In genomic region chr5:177510567-177511053, GRCh38 we compare ENCODE assay signal across 11 cellular contexts. TPM values are rescaled to one million over a fixed set of nuclear protein-coding genes. Genes with fewer than 3 reads are reported as not detected.
DNase-seq lines count a peak whose midpoint lies in the region; ATAC-seq and TF ChIP-seq lines count a peak whose summit lies in the region.
"Had no signal": no experiment of that assay in that cellular context is flagged by ENCODE, and none has a peak within 500 bp of the region (broad histone marks: within the 10 kb centered on the region; RNA-seq: fewer than 3 reads in every experiment).

No MANE protein-coding gene starts in this region.

- no peak overlapping the region for H2BK15ac ChIP-seq in neuronal stem cell (ENCODE audit: low read length)

- no peak overlapping the region for H2BK120ac ChIP-seq in neuronal stem cell (ENCODE audit: low read depth, low read length)

- no peak overlapping the region for H2BK12ac ChIP-seq in neuronal stem cell (ENCODE audit: low read length)

- no peak overlapping the region for H3K9ac ChIP-seq in neuronal stem cell (ENCODE audit: low read depth, low read length, poor library complexity)

- H4K91ac ChIP-seq in neuronal stem cell (ENCODE audit: low read depth, low read length, poor library complexity): no peak overlapping the region

- no peak overlapping the region for H2BK5ac ChIP-seq in neuronal stem cell (ENCODE audit: low read length)

- no peak overlapping the region for H3K4ac ChIP-seq in neuronal stem cell (ENCODE audit: low read length)

- ATAC-seq in GM19025 (IDR thresholded peaks at IDR 0.05; ENCODE audit: low read depth, unreplicated experiment) (peak; percentile 18), HG02981 (IDR thresholded peaks at IDR 0.05; ENCODE audit: unreplicated experiment) (peak; percentile 31)

- H3K14ac ChIP-seq in neuronal stem cell (ENCODE audit: low read length): no peak overlapping the region

- DNase-seq in SIG-M5 (lab: John Stamatoyannopoulos, UW): peak; percentile 74
- DNase-seq in activated CD4-positive, CD25-positive, alpha-beta regulatory T cell treated with anti-CD3 and anti-CD28 coated beads, Interleukin-2, amount 50 U/mL, for 72 hours: no peak
- DNase-seq in lower leg skin (ENCODE audit: low spot score in 2 of 2): no peak
- no peak for DNase-seq in SHP77 (lab: John Stamatoyannopoulos, UW)
- DNase-seq in neuronal stem cell (ENCODE audit: low spot score): no peak
- DNase-seq: activated effector memory CD4-positive, alpha-beta T cell treated with anti-CD3 and anti-CD28 coated beads, Interleukin-2, amount 50 U/mL, for 16 hours; islet precursor cell; NCI-H2107 had no signal

- H3K27ac ChIP-seq in skin epidermis (peak overlapping the region in 12 of 21 experiments; percentile 68 to 88 (median 75)), neuronal stem cell (replicated peaks; ENCODE audit: low read length) (no peak overlapping the region)

- no peak overlapping the region for H2AFZ ChIP-seq in neuronal stem cell (ENCODE audit: low read length)

- intact Hi-C loops in lower leg skin (cut with DNase I; ENCODE audit: low total_unique reads): no loop called here

- no peak overlapping the region for H2AK5ac ChIP-seq in neuronal stem cell (ENCODE audit: low read depth, low read length)

- H3K79me1 ChIP-seq in neuronal stem cell (ENCODE audit: low read depth, low read length): peaks cover 13% of the 10 kb centered on the region

- TF ChIP-seq CTCF in lower leg skin (IDR thresholded peaks at IDR 0.05): no peak

- 83 to 84% methylated on average over 15 of the region's 15 CpGs for WGBS in lower leg skin, 2 donors
- WGBS in neuronal stem cell (ENCODE audit: extremely low coverage in 2 of 2, insufficient read length in 2 of 2, insufficient replicate concordance in 1 of 2), 2 donors: no CpG with 5 or more reads among the region's 15 CpGs

- H3K36me3 ChIP-seq in neuronal stem cell (replicated peaks in 1 of 2; ENCODE audit: control insufficient read depth in 2 of 2, insufficient read depth in 2 of 2, low read length in 2 of 2): peaks cover 49 to 58% of the 10 kb centered on the region in 2 donors

- H3K9me3 ChIP-seq in neuronal stem cell (replicated peaks in 1 of 2; ENCODE audit: control insufficient read depth in 2 of 2, insufficient read depth in 1 of 2, low read depth in 1 of 2, low read length in 2 of 2): no peaks in the 10 kb centered on the region

- no peak for TF ChIP-seq POLR2A in lower leg skin (IDR thresholded peaks at IDR 0.05)

- no peak overlapping the region for H3K18ac ChIP-seq in neuronal stem cell (ENCODE audit: low read length)

- no peak overlapping the region for H3K4me2 ChIP-seq in neuronal stem cell (ENCODE audit: insufficient read depth, low read length, poor library complexity, severe bottlenecking)

- H3K4me3 ChIP-seq in skin epidermis (no peak overlapping the region), lower leg skin (ENCODE audit: low read depth, poor library complexity, severe bottlenecking) (no peak overlapping the region), neuronal stem cell (ENCODE audit: low read length in 2 of 2) (no peak overlapping the region)

- H3K27me3 ChIP-seq in neuronal stem cell (ENCODE audit: control insufficient read depth in 3 of 3, insufficient read depth in 3 of 3, low read depth in 1 of 3, low read length in 3 of 3): no peaks in the 10 kb centered on the region

- no peak overlapping the region for H4K8ac ChIP-seq in neuronal stem cell (ENCODE audit: low read depth, low read length)

- peaks cover 2 to 13% of the 10 kb centered on the region in 2 donors for H3K4me1 ChIP-seq in neuronal stem cell (ENCODE audit: control insufficient read depth in 2 of 2, insufficient read depth in 1 of 2, low read depth in 1 of 2, low read length in 2 of 2)

- H3K23ac ChIP-seq in neuronal stem cell (ENCODE audit: low read depth, low read length, poor library complexity): no peak overlapping the region

RNA-seq across cellular contexts. Expression of gene DOK3, which starts 1.0 kb away (rescaled TPM):
- 1 to 10 TPM; 1.5 to 4.0 (median 2.0) TPM for total RNA-seq in lower leg skin
- polyA plus RNA-seq in neuronal stem cell (2013, experiment 1 of 2): 1.2 TPM
- polyA plus RNA-seq in neuronal stem cell (2013, experiment 2 of 2): 1.2 TPM

RNA-seq across cellular contexts. Expression of gene DDX41, which starts 6.2 kb away (rescaled TPM):
- 100 to 1,000 TPM in 1 of 4 donors, 10 to 100 TPM in 3; 70.7 to 108 (median 88.6) TPM for total RNA-seq in lower leg skin
- 67.4 TPM for polyA plus RNA-seq in neuronal stem cell (2013, experiment 1 of 2)
- polyA plus RNA-seq in neuronal stem cell (2013, experiment 2 of 2): 68.2 TPM

RNA-seq across cellular contexts. Expression of gene PDLIM7, which starts 13.2 kb away (rescaled TPM):
- 10 to 100 TPM; 11.8 to 31.7 (median 23.5) TPM for total RNA-seq in lower leg skin
- polyA plus RNA-seq in neuronal stem cell (2013, experiment 1 of 2): 206 TPM
- polyA plus RNA-seq in neuronal stem cell (2013, experiment 2 of 2): 193 TPM

RNA-seq across cellular contexts. Expression of gene DBN1, which starts 37.2 kb away (rescaled TPM):
- 10 to 100 TPM; 14.0 to 65.5 (median 27.6) TPM for total RNA-seq in lower leg skin
- 205 TPM for polyA plus RNA-seq in neuronal stem cell (2013, experiment 1 of 2)
- polyA plus RNA-seq in neuronal stem cell (2013, experiment 2 of 2): 197 TPM

RNA-seq across cellular contexts. Expression of gene FAM193B, which starts 43.8 kb away (rescaled TPM):
- total RNA-seq in lower leg skin: 100 to 1,000 TPM in 1 of 4 donors, 10 to 100 TPM in 3; 57.0 to 128 (median 69.7) TPM
- 58.6 TPM for polyA plus RNA-seq in neuronal stem cell (2013, experiment 1 of 2)
- 63.2 TPM for polyA plus RNA-seq in neuronal stem cell (2013, experiment 2 of 2)
